In genomic region chr11:68579455-68579854, GRCh38 we compare ENCODE assay signal across 25 cellular contexts.
A peak's percentile ranks its signal among the peaks of the same experiment; 100 is the strongest.
DNase-seq lines count a peak whose midpoint lies in the region; ATAC-seq lines count a peak whose summit lies in the region.
"Had no signal": no experiment of that assay in that cellular context is flagged by ENCODE, and none has a peak within 500 bp of the region (broad histone marks: within the 10 kb centered on the region; RNA-seq: fewer than 3 reads in every experiment).

No MANE protein-coding gene starts in this region.

- no peak for ATAC-seq in central memory CD8-positive, alpha-beta T cell (replicated peaks; ENCODE audit: extremely low read depth, poor library complexity, severe bottlenecking)
- ATAC-seq in memory B cell (ENCODE audit: low read depth) (no peak), left ventricle myocardium superior (no peak)
- ATAC-seq in activated naive CD8-positive, alpha-beta T cell treated with anti-CD3 and anti-CD28 coated beads, Interleukin-2, amount 50 U/mL, for 24 hours: no peak
- ATAC-seq: activated CD4-positive, CD25-positive, alpha-beta regulatory T cell treated with anti-CD3 and anti-CD28 coated beads, Interleukin-2, amount 50 U/mL, for 24 hours; GM23338 had no signal

- no peaks in the 10 kb centered on the region for H3K27me3 Mint-ChIP-seq in central memory CD8-positive, alpha-beta T cell
- no peaks in the 10 kb centered on the region for H3K27me3 Mint-ChIP-seq in memory B cell
- H3K27me3 Mint-ChIP-seq in activated naive CD8-positive, alpha-beta T cell treated with anti-CD3 and anti-CD28 coated beads, Interleukin-2, amount 50 U/mL, for 24 hours: no peaks in the 10 kb centered on the region
- H3K27me3 Mint-ChIP-seq: activated CD4-positive, alpha-beta memory T cell treated with anti-CD3 and anti-CD28 coated beads, Interleukin-2, amount 10 ng/mL, durations not matched to agents 7 days and 5 days; activated naive CD8-positive, alpha-beta T cell treated with anti-CD3 and anti-CD28 coated beads for 36 hours; brain; progenitor cell of endocrine pancreas had no signal

- peak overlapping the region; percentile 7 for H3K27ac Mint-ChIP-seq in central memory CD8-positive, alpha-beta T cell (ENCODE audit: low read depth)
- H3K27ac Mint-ChIP-seq in memory B cell: peak overlapping the region; percentile 2
- H3K27ac Mint-ChIP-seq in activated naive CD8-positive, alpha-beta T cell treated with anti-CD3 and anti-CD28 coated beads, Interleukin-2, amount 50 U/mL, for 24 hours: no peak overlapping the region
- H3K27ac Mint-ChIP-seq: activated CD4-positive, alpha-beta memory T cell treated with anti-CD3 and anti-CD28 coated beads, Interleukin-2, amount 10 ng/mL, durations not matched to agents 7 days and 5 days; activated naive CD8-positive, alpha-beta T cell treated with anti-CD3 and anti-CD28 coated beads for 36 hours; activated T-helper 2 cell treated with anti-CD3 and anti-CD28 coated beads, Interferon-gamma antibody, Interleukin-2, Interleukin-4, amounts not matched to agents 10 μg/mL and 5 μg/mL and 100 μg/mL, durations not matched to agents 14 hours and 24 hours and 36 hours had no signal

- H3K4me1 Mint-ChIP-seq in central memory CD8-positive, alpha-beta T cell: peaks cover 25% of the 10 kb centered on the region
- peaks cover 13% of the 10 kb centered on the region for H3K4me1 Mint-ChIP-seq in memory B cell
- peaks cover 5% of the 10 kb centered on the region for H3K4me1 Mint-ChIP-seq in activated naive CD8-positive, alpha-beta T cell treated with anti-CD3 and anti-CD28 coated beads, Interleukin-2, amount 50 U/mL, for 24 hours

- intact Hi-C loops in left ventricle myocardium superior (cut with micrococcal nuclease): no loop called here

- H3K36me3 Mint-ChIP-seq in central memory CD8-positive, alpha-beta T cell (ENCODE audit: insufficient read depth): peaks cover 54% of the 10 kb centered on the region
- peaks cover 29% of the 10 kb centered on the region for H3K36me3 Mint-ChIP-seq in memory B cell
- peaks cover 55% of the 10 kb centered on the region for H3K36me3 Mint-ChIP-seq in activated naive CD8-positive, alpha-beta T cell treated with anti-CD3 and anti-CD28 coated beads, Interleukin-2, amount 50 U/mL, for 24 hours (ENCODE audit: low read depth)

- no peak overlapping the region for H3K4me3 Mint-ChIP-seq in central memory CD8-positive, alpha-beta T cell
- no peak overlapping the region for H3K4me3 Mint-ChIP-seq in memory B cell
- no peak overlapping the region for H3K4me3 Mint-ChIP-seq in activated naive CD8-positive, alpha-beta T cell treated with anti-CD3 and anti-CD28 coated beads, Interleukin-2, amount 50 U/mL, for 24 hours
- H3K4me3 Mint-ChIP-seq: activated CD4-positive, alpha-beta memory T cell treated with anti-CD3 and anti-CD28 coated beads, Interleukin-2, amount 10 ng/mL, durations not matched to agents 7 days and 5 days; activated naive CD8-positive, alpha-beta T cell treated with anti-CD3 and anti-CD28 coated beads for 36 hours; brain; GM23338 had no signal

- no peaks in the 10 kb centered on the region for H3K9me3 Mint-ChIP-seq in central memory CD8-positive, alpha-beta T cell
- no peaks in the 10 kb centered on the region for H3K9me3 Mint-ChIP-seq in memory B cell
- no peaks in the 10 kb centered on the region for H3K9me3 Mint-ChIP-seq in activated naive CD8-positive, alpha-beta T cell treated with anti-CD3 and anti-CD28 coated beads, Interleukin-2, amount 50 U/mL, for 24 hours
- H3K9me3 Mint-ChIP-seq: activated CD4-positive, alpha-beta memory T cell treated with anti-CD3 and anti-CD28 coated beads, Interleukin-2, amount 10 ng/mL, durations not matched to agents 7 days and 5 days; activated naive CD8-positive, alpha-beta T cell treated with anti-CD3 and anti-CD28 coated beads for 36 hours; activated T-helper 2 cell treated with anti-CD3 and anti-CD28 coated beads, Interferon-gamma antibody, Interleukin-2, Interleukin-4, amounts not matched to agents 10 μg/mL and 5 μg/mL and 100 μg/mL, durations not matched to agents 14 hours and 24 hours and 36 hours; brain; GM23338 had no signal

- in situ Hi-C loops in Caki2 (cut with HindIII; ENCODE audit: low pct_unique_long_range_greater_than_20kb, low sequenced_read_pairs): no loop called here

- peak; percentile 14 for DNase-seq in Caki2 (ENCODE audit: low read depth)
- DNase-seq in NCI-H774 (lab: John Stamatoyannopoulos, UW): peak; percentile 40
- no peak for DNase-seq in central memory CD8-positive, alpha-beta T cell (ENCODE audit: low spot score in 2 of 2)
- no peak for DNase-seq in memory B cell (ENCODE audit: low spot score in 2 of 2)
- no peak for DNase-seq in left ventricle myocardium superior
- no peak for DNase-seq in MV-4-11 (lab: John Stamatoyannopoulos, UW)
- no peak for DNase-seq in NCI-H146 (lab: John Stamatoyannopoulos, UW)
- no peak for DNase-seq in activated naive CD8-positive, alpha-beta T cell treated with anti-CD3 and anti-CD28 coated beads, Interleukin-2, amount 50 U/mL, for 24 hours
- DNase-seq: activated CD4-positive, alpha-beta memory T cell treated with anti-CD3 and anti-CD28 coated beads, Interleukin-2, amount 10 ng/mL, durations not matched to agents 7 days and 5 days; activated naive CD8-positive, alpha-beta T cell treated with anti-CD3 and anti-CD28 coated beads for 36 hours; colonic mucosa; DMS 273 treated with DMSO at 0.1 percent for 48 hours; effector memory CD4-positive, alpha-beta T cell; KG1; NCI-H187 treated with DMSO at 0.1 percent for 48 hours; NCI-H82; Right ventricle myocardium superior; stimulated activated CD8-positive, alpha-beta memory T cell treated with anti-CD3 and anti-CD28 coated beads, Interleukin-4, amount 100 ng/mL, for 48 hours; SW 1271; T1000 had no signal

Comparison
In these comparisons a context has a peak if more than half of its experiments do, and no peak if none do; other contexts are left out.
1. DNase-seq: peak in Caki2 (single experiment) and NCI-H774 (single experiment); none in central memory CD8-positive, alpha-beta T cell (0 of 2), memory B cell (0 of 2), left ventricle myocardium superior (single experiment), MV-4-11 (single experiment), NCI-H146 (single experiment) and activated naive CD8-positive, alpha-beta T cell treated with anti-CD3 and anti-CD28 coated beads, Interleukin-2, amount 50 U/mL, for 24 hours (single experiment).